Comparison of ENCODE assay signal across 20 cellular contexts in the genomic region with DNA sequence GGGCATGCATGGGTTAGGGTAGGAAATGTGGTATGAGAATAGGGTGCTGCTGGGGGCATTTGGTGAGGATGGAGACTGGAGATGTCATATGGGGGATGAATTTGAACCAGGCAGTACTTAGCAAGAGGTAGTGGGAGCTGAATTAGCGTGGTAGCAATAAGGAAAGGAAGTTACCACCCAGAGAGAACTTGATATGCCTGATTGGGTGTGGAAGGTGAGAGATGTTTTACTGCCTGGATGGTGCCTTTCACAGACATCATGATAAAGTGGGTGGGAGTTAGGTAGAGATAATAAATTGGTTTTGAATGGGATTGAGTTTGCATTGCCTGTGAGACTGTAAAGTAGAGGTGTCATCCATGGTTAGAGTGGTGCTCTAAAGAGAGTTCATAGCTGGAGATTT.
"Had no signal": no experiment of that assay in that cellular context is flagged by ENCODE, and none has a peak within 500 bp of the region (broad histone marks: within the 10 kb centered on the region; RNA-seq: fewer than 3 reads in every experiment).

No MANE protein-coding gene starts in this region.

- H3K4me1 ChIP-seq: gastroesophageal sphincter, SJCRH30, transverse colon had no signal

- H3K27ac Mint-ChIP-seq: activated CD4-positive, alpha-beta memory T cell treated with anti-CD3 and anti-CD28 coated beads, Interleukin-2, amount 10 ng/mL, durations not matched to agents 7 days and 5 days; activated CD8-positive, alpha-beta memory T cell treated with anti-CD3 and anti-CD28 coated beads, Interleukin-2, amount 10 ng/mL, durations not matched to agents 7 days and 5 days; activated T-helper 17 cell treated with anti-CD3 and anti-CD28 coated beads, Interleukin-2, amount 50 U/mL, for 72 hours; memory B cell; T-helper 17 cell had no signal

- H3K4me1 Mint-ChIP-seq: activated CD8-positive, alpha-beta memory T cell treated with anti-CD3 and anti-CD28 coated beads, Interleukin-2, amount 10 ng/mL, durations not matched to agents 7 days and 5 days had no signal

- H3K27me3 ChIP-seq: gastroesophageal sphincter, heart right ventricle, SJCRH30, suprapubic skin, transverse colon had no signal

- DNase-seq: activated CD4-positive, alpha-beta memory T cell treated with anti-CD3 and anti-CD28 coated beads, Interleukin-2, amount 10 ng/mL, durations not matched to agents 7 days and 5 days; activated CD4-positive, alpha-beta T cell treated with anti-CD3 and anti-CD28 coated beads for 48 hours; activated CD4-positive, CD25-positive, alpha-beta regulatory T cell; activated CD8-positive, alpha-beta memory T cell treated with anti-CD3 and anti-CD28 coated beads, Interleukin-2, amount 10 ng/mL, durations not matched to agents 7 days and 5 days; activated naive CD4-positive, alpha-beta T cell; heart right ventricle; naive thymus-derived CD8-positive, alpha-beta T cell; nucleus accumbens; SJCRH30; stimulated activated CD8-positive, alpha-beta memory T cell treated with anti-CD3 and anti-CD28 coated beads, Interleukin-4, amount 100 ng/mL, for 48 hours; stimulated activated naive CD4-positive, alpha-beta T cell; T-helper 17 cell; transverse colon had no signal

- H3K9me3 Mint-ChIP-seq: activated T-helper 17 cell treated with anti-CD3 and anti-CD28 coated beads, Interleukin-2, amount 50 U/mL, for 72 hours; central memory CD8-positive, alpha-beta T cell; memory B cell had no signal

- H3K27ac ChIP-seq: coronary artery, gastroesophageal sphincter, heart right ventricle, SJCRH30, suprapubic skin, transverse colon had no signal

- H3K27me3 Mint-ChIP-seq: activated CD4-positive, alpha-beta memory T cell treated with anti-CD3 and anti-CD28 coated beads, Interleukin-2, amount 10 ng/mL, durations not matched to agents 7 days and 5 days; activated CD8-positive, alpha-beta memory T cell treated with anti-CD3 and anti-CD28 coated beads, Interleukin-2, amount 10 ng/mL, durations not matched to agents 7 days and 5 days; activated T-helper 17 cell treated with anti-CD3 and anti-CD28 coated beads, Interleukin-2, amount 50 U/mL, for 72 hours; central memory CD8-positive, alpha-beta T cell; memory B cell; naive thymus-derived CD8-positive, alpha-beta T cell; T-helper 17 cell had no signal

- H3K4me3 ChIP-seq: coronary artery, gastroesophageal sphincter, heart right ventricle, SJCRH30, suprapubic skin, transverse colon had no signal

- H3K9me3 ChIP-seq: gastroesophageal sphincter, SJCRH30, suprapubic skin, transverse colon had no signal

- H3K36me3 ChIP-seq: transverse colon had no signal

- ATAC-seq: activated CD8-positive, alpha-beta memory T cell treated with anti-CD3 and anti-CD28 coated beads, Interleukin-2, amount 10 ng/mL, durations not matched to agents 7 days and 5 days; activated T-helper 17 cell treated with anti-CD3 and anti-CD28 coated beads, Interleukin-2, amount 50 U/mL, for 72 hours; gastroesophageal sphincter; heart right ventricle; naive thymus-derived CD8-positive, alpha-beta T cell; T-helper 17 cell had no signal

- H3K4me3 Mint-ChIP-seq: activated CD4-positive, alpha-beta memory T cell treated with anti-CD3 and anti-CD28 coated beads, Interleukin-2, amount 10 ng/mL, durations not matched to agents 7 days and 5 days; activated CD8-positive, alpha-beta memory T cell treated with anti-CD3 and anti-CD28 coated beads, Interleukin-2, amount 10 ng/mL, durations not matched to agents 7 days and 5 days; activated T-helper 17 cell treated with anti-CD3 and anti-CD28 coated beads, Interleukin-2, amount 50 U/mL, for 72 hours; brain; central memory CD8-positive, alpha-beta T cell; memory B cell; naive thymus-derived CD8-positive, alpha-beta T cell; T-helper 17 cell had no signal
